9 cellular contexts compared by ENCODE assay signal in genomic region chr17:48612456-48612853, GRCh38. TPM values are rescaled to one million over a fixed set of nuclear protein-coding genes. Genes with fewer than 3 reads are reported as not detected.
DNase-seq lines count a peak whose midpoint lies in the region; ATAC-seq, FAIRE-seq and TF ChIP-seq lines count a peak whose summit lies in the region.
"Had no signal": no experiment of that assay in that cellular context is flagged by ENCODE, and none has a peak within 500 bp of the region (broad histone marks: within the 10 kb centered on the region; RNA-seq: fewer than 3 reads in every experiment).

No MANE protein-coding gene starts in this region.

- no peak for TF ChIP-seq EP300 in GM12878 (IDR thresholded peaks at IDR 0.05; ENCODE audit: borderline replicate concordance in 1 of 2, control insufficient read depth in 1 of 2, low read depth in 2 of 2, low read length in 2 of 2)

- H3K4me1 ChIP-seq in GM12878 (ENCODE audit: control insufficient read depth, insufficient read depth, low read length), result peaks cover 11% of the 10 kb centered on the region
- peaks cover 0 to 3% of the 10 kb centered on the region in 2 donors for H3K4me1 ChIP-seq in neuronal stem cell (ENCODE audit: control insufficient read depth in 2 of 2, insufficient read depth in 1 of 2, low read depth in 1 of 2, low read length in 2 of 2)
- H3K4me1 ChIP-seq: parathyroid adenoma had no signal

- RAD21 ChIA-PET in GM12878 (lab: Charles Lee; ENCODE audit: unreplicated experiment), result interaction anchor here (0.7 to 1.4 kb wide), 4 partner anchors 10 to 366 kb away, joined by 3 to 8 read pairs (median 4); no protein-coding TSS in a partner anchor

- H2AFZ ChIP-seq in GM12878 (ENCODE audit: control insufficient read depth, low read depth, low read length), result peak overlapping the region; percentile 70
- peak overlapping the region; percentile 83 for H2AFZ ChIP-seq in neuronal stem cell (ENCODE audit: low read length)
- H2AFZ ChIP-seq: parathyroid adenoma had no signal

- CTCF ChIA-PET in GM12878 (lab: Yijun Ruan, JAX), result interaction anchor here (0.7 to 1.3 kb wide), 14 partner anchors 10 to 587 kb away, joined by 3 to 7 read pairs (median 3); partner anchors contain the start of gene HOXB5

- H3K9me3 ChIP-seq in GM12878 (replicated peaks; ENCODE audit: control insufficient read depth, insufficient read depth, low read length) (no peaks in the 10 kb centered on the region), neuronal stem cell (replicated peaks in 1 of 2; ENCODE audit: control insufficient read depth in 2 of 2, insufficient read depth in 1 of 2, low read depth in 1 of 2, low read length in 2 of 2) (peaks cover 4 to 10% of the 10 kb centered on the region in 2 donors)

- no peak overlapping the region for H3K4ac ChIP-seq in neuronal stem cell (ENCODE audit: low read length)

- H3K4me3 ChIP-seq in GM12878 (peak overlapping the region; percentile 86), neuronal stem cell (ENCODE audit: low read length in 2 of 2) (no peak overlapping the region)

- in situ Hi-C loops in Caki2 (cut with HindIII; ENCODE audit: low pct_unique_long_range_greater_than_20kb, low sequenced_read_pairs), result no loop called here
- in situ Hi-C loops in GM12878 (cut with MboI), result no loop called here

- H2BK5ac ChIP-seq in neuronal stem cell (ENCODE audit: low read length), result no peak overlapping the region

- H3K14ac ChIP-seq in neuronal stem cell (ENCODE audit: low read length), result no peak overlapping the region

- SMC1A ChIA-PET in GM12878 (lab: Charles Lee; ENCODE audit: uncharacterized antibody, unreplicated experiment), result interaction anchor here (0.5 to 1.0 kb wide), 4 partner anchors 395 to 595 kb away, joined by 3 read pairs; no protein-coding TSS in a partner anchor

- H3K18ac ChIP-seq in neuronal stem cell (ENCODE audit: low read length), result no peak overlapping the region

- no peaks in the 10 kb centered on the region; a peak in 1 of 4 replicates for H3K36me3 ChIP-seq in GM12878 (ENCODE audit: control insufficient read depth in 2 of 2, insufficient read depth in 2 of 2, low read length in 1 of 2)
- no peaks in the 10 kb centered on the region for H3K36me3 ChIP-seq in neuronal stem cell (replicated peaks in 1 of 2; ENCODE audit: control insufficient read depth in 2 of 2, insufficient read depth in 2 of 2, low read length in 2 of 2)

- no peaks in the 10 kb centered on the region for H3K79me1 ChIP-seq in neuronal stem cell (ENCODE audit: low read depth, low read length)

- no peak overlapping the region for H4K91ac ChIP-seq in neuronal stem cell (ENCODE audit: low read depth, low read length, poor library complexity)

- BruUV-seq in GM12878 (replicated peaks; lab: Mats Ljungman, UMichigan), result no TSS peak

- H3K27ac ChIP-seq in GM12878 (ENCODE audit: control insufficient read depth, insufficient read depth), result no peak overlapping the region
- no peak overlapping the region for H3K27ac ChIP-seq in neuronal stem cell (replicated peaks; ENCODE audit: low read length)
- H3K27ac ChIP-seq: parathyroid adenoma had no signal

- no peak for TF ChIP-seq RAD21 in GM12878 (IDR thresholded peaks at IDR 0.05; ENCODE audit: insufficient read depth, low read depth, low read length)

- no peak overlapping the region for H2BK120ac ChIP-seq in neuronal stem cell (ENCODE audit: low read depth, low read length)

- H2AK5ac ChIP-seq in neuronal stem cell (ENCODE audit: low read depth, low read length), result no peak overlapping the region

- peaks cover 15 to 20% of the 10 kb centered on the region in 2 experiments; a peak in 3 of 4 replicates for H3K27me3 ChIP-seq in GM12878 (replicated peaks in 1 of 2; ENCODE audit: control insufficient read depth in 2 of 2, insufficient read depth in 2 of 2, low read length in 1 of 2)
- peaks cover 71 to 98% (median 98%) of the 10 kb centered on the region in 3 experiments for H3K27me3 ChIP-seq in neuronal stem cell (ENCODE audit: control insufficient read depth in 3 of 3, insufficient read depth in 3 of 3, low read depth in 1 of 3, low read length in 3 of 3)

- H2BK15ac ChIP-seq in neuronal stem cell (ENCODE audit: low read length), result no peak overlapping the region

- no peaks in the 10 kb centered on the region for H4K20me1 ChIP-seq in GM12878 (ENCODE audit: control insufficient read depth, insufficient read depth)

- ATAC-seq in GM12878 (no peak), HG03565 (IDR thresholded peaks at IDR 0.05; ENCODE audit: unreplicated experiment) (no peak), GM18519 (IDR thresholded peaks at IDR 0.05; ENCODE audit: low FRiP score, unreplicated experiment) (no peak)

- intact Hi-C loops in GM12878 (cut with micrococcal nuclease; ENCODE audit: unreplicated experiment), result no loop called here

- H3K23ac ChIP-seq in neuronal stem cell (ENCODE audit: low read depth, low read length, poor library complexity), result no peak overlapping the region

- POLR2A ChIA-PET in GM12878 (lab: Charles Lee), result interaction anchor here (0.6 to 0.9 kb wide), 3 partner anchors 83 to 937 kb away, joined by 3 to 12 read pairs (median 3); no protein-coding TSS in a partner anchor

- TF ChIP-seq CTCF in GM12878 (IDR thresholded peaks at IDR 0.05 in 2 of 3, conservative IDR thresholded peaks at IDR 0.05 in 1 of 3; ENCODE audit: control insufficient read depth in 2 of 3, extremely low read depth in 1 of 3, insufficient read depth in 1 of 3, low read depth in 3 of 3, low read length in 3 of 3), result no peak

- no peak for TF ChIP-seq POLR2A in GM12878 (IDR thresholded peaks at IDR 0.05; ENCODE audit: low read depth, low read length)

- H3K4me2 ChIP-seq in GM12878 (ENCODE audit: control insufficient read depth, insufficient read depth) (peak overlapping the region; percentile 91), neuronal stem cell (ENCODE audit: insufficient read depth, low read length, poor library complexity, severe bottlenecking) (no peak overlapping the region)

- WGBS in GM12878 (ENCODE audit: insufficient coverage, insufficient replicate concordance, low lambda C conversion rate, missing lambda C conversion rate), result 13% methylated on average over 15 of the region's 15 CpGs
- no CpG with 5 or more reads among the region's 15 CpGs for WGBS in neuronal stem cell (ENCODE audit: extremely low coverage in 2 of 2, insufficient read length in 2 of 2, insufficient replicate concordance in 1 of 2), 2 donors

- H3K79me2 ChIP-seq in GM12878 (ENCODE audit: control insufficient read depth, insufficient read depth, low read length), result no peaks in the 10 kb centered on the region
- H3K79me2 ChIP-seq: parathyroid adenoma had no signal

- DNase-seq in Caki2 (ENCODE audit: low read depth) (peak; percentile 60), LHCN-M2 (ENCODE audit: low read depth) (peak; percentile 57), GM12878 (ENCODE audit: low read depth, low spot score) (no peak), neuronal stem cell (ENCODE audit: low spot score) (no peak), GOT3 (lab: John Stamatoyannopoulos, UW) (no peak)
- no peak for DNase-seq in activated CD4-positive, alpha-beta T cell treated with anti-CD3 and anti-CD28 coated beads for 48 hours

- no peak overlapping the region for H4K8ac ChIP-seq in neuronal stem cell (ENCODE audit: low read depth, low read length)

- peak overlapping the region; percentile 16; the same call in 1 of the 2 replicates for H3K9ac ChIP-seq in GM12878 (ENCODE audit: control insufficient read depth, insufficient read depth, low read length)
- H3K9ac ChIP-seq in neuronal stem cell (ENCODE audit: low read depth, low read length, poor library complexity), result no peak overlapping the region
- H3K9ac ChIP-seq: parathyroid adenoma had no signal

- peak; percentile 89 for FAIRE-seq in GM12878 (lab: Jason Lieb, UNC)

- H2BK12ac ChIP-seq in neuronal stem cell (ENCODE audit: low read length), result no peak overlapping the region

RNA-seq across cellular contexts. Expression of gene HOXB7, which starts 1.6 kb away (rescaled TPM):
- total RNA-seq in Caki2 (2014; rRNA removed; shearing (Covaris generic); ENCODE audit: low replicate concordance), result 21.5 and 29.0 TPM in 2 replicates
- total RNA-seq in LHCN-M2 (2014; rRNA removed) (26.9 and 37.3 TPM in 2 replicates), GM12878 (2014; rRNA removed) (3.2 and 4.2 TPM in 2 replicates), GM12878 (2014; rRNA removed; fragmentation: Illumina TruSeq; extraction: Trizol) (3.6 and 5.8 TPM in 2 replicates), GM12878 (2021) (4.0 and 4.5 TPM in 2 replicates)
- 34.1 TPM for polyA plus RNA-seq in LHCN-M2 (2012)
- 0.98 and 1.3 TPM in 2 replicates for total RNA-seq in GM12878 (2013; cell fraction: nucleolus; rRNA removed)
- 2.3 TPM for polyA plus RNA-seq in GM12878 (2011; ENCODE audit: low read depth)
- polyA plus RNA-seq in GM12878 (2011; rRNA removed) (7.4 and 8.3 TPM in 2 replicates), GM12878 (2014; fragmentation: Illumina TruSeq; extraction: Trizol) (1.3 and 3.7 TPM in 2 replicates), GM12878 (2014; fragmentation: Nextera tagmentation; extraction: Ambion mirVana) (1 to 10 TPM; 2.8 to 3.4 TPM), GM12878 (2014; rRNA removed) (5.1 and 7.0 TPM in 2 replicates), GM12878 (2016; fragmentation: Nextera tagmentation; extraction: Ambion mirVana) (1 to 10 TPM; 4.3 to 4.8 TPM)
- 6.8 and 8.1 TPM in 2 replicates for polyA plus RNA-seq in GM12878 (2011; cell fraction: cytosol; rRNA removed)
- polyA plus RNA-seq in GM12878 (2011; cell fraction: nucleus; rRNA removed), result 2.5 and 4.1 TPM in 2 replicates
- 3.9 and 4.1 TPM in 2 replicates for polyA plus RNA-seq in GM12878 (2012)
- polyA minus RNA-seq in GM12878 (2011; rRNA and poly(A)+ RNA removed), result 1.6 and 2.8 TPM in 2 replicates
- 1.7 and 2.2 TPM in 2 replicates for polyA minus RNA-seq in GM12878 (2011; cell fraction: cytosol; rRNA and poly(A)+ RNA removed)
- polyA minus RNA-seq in GM12878 (2011; cell fraction: nucleus; rRNA and poly(A)+ RNA removed), result 0.97 and 1.2 TPM in 2 replicates
- not detected for polyA plus RNA-seq in neuronal stem cell (2013, experiment 1 of 2)
- not detected for polyA plus RNA-seq in neuronal stem cell (2013, experiment 2 of 2)

RNA-seq across cellular contexts. Expression of gene HOXB8, which starts 2.6 kb away (rescaled TPM):
- 0.47 TPM in 1 of 2 replicates, not detected in the other for total RNA-seq in Caki2 (2014; rRNA removed; shearing (Covaris generic); ENCODE audit: low replicate concordance)
- total RNA-seq in LHCN-M2 (2014; rRNA removed) (22.9 and 23.5 TPM in 2 replicates), GM12878 (2014; rRNA removed) (not detected in 2 replicates), GM12878 (2014; rRNA removed; fragmentation: Illumina TruSeq; extraction: Trizol) (not detected in 2 replicates), GM12878 (2021) (0.21 TPM in 1 of 2 replicates, not detected in the other)
- 15.5 TPM for polyA plus RNA-seq in LHCN-M2 (2012)
- not detected in 2 replicates for total RNA-seq in GM12878 (2013; cell fraction: nucleolus; rRNA removed)
- polyA plus RNA-seq in GM12878 (2011; ENCODE audit: low read depth), result not detected
- polyA plus RNA-seq in GM12878 (2011; rRNA removed) (not detected in 2 replicates), GM12878 (2014; fragmentation: Illumina TruSeq; extraction: Trizol) (not detected in 2 replicates), GM12878 (2014; fragmentation: Nextera tagmentation; extraction: Ambion mirVana) (not detected), GM12878 (2014; rRNA removed) (not detected in 2 replicates), GM12878 (2016; fragmentation: Nextera tagmentation; extraction: Ambion mirVana) (not detected)
- polyA plus RNA-seq in GM12878 (2011; cell fraction: cytosol; rRNA removed), result not detected in 2 replicates
- polyA plus RNA-seq in GM12878 (2011; cell fraction: nucleus; rRNA removed), result not detected in 2 replicates
- not detected in 2 replicates for polyA plus RNA-seq in GM12878 (2012)
- polyA minus RNA-seq in GM12878 (2011; rRNA and poly(A)+ RNA removed), result not detected in 2 replicates
- not detected in 2 replicates for polyA minus RNA-seq in GM12878 (2011; cell fraction: cytosol; rRNA and poly(A)+ RNA removed)
- not detected in 2 replicates for polyA minus RNA-seq in GM12878 (2011; cell fraction: nucleus; rRNA and poly(A)+ RNA removed)
- not detected for polyA plus RNA-seq in neuronal stem cell (2013, experiment 1 of 2)
- polyA plus RNA-seq in neuronal stem cell (2013, experiment 2 of 2), result not detected

RNA-seq across cellular contexts. Expression of gene HOXB6, which starts 7.7 kb away (rescaled TPM):
- 5.4 and 8.7 TPM in 2 replicates for total RNA-seq in Caki2 (2014; rRNA removed; shearing (Covaris generic); ENCODE audit: low replicate concordance)
- 21.5 and 24.9 TPM in 2 replicates for total RNA-seq in LHCN-M2 (2014; rRNA removed)
- polyA plus RNA-seq in LHCN-M2 (2012), result 15.6 TPM
- total RNA-seq in GM12878 (2013; cell fraction: nucleolus; rRNA removed), result not detected in 2 replicates
- 0.05 and 0.06 TPM in 2 replicates for total RNA-seq in GM12878 (2014; rRNA removed)
- 0.09 TPM in 1 of 2 replicates, not detected in the other for total RNA-seq in GM12878 (2014; rRNA removed; fragmentation: Illumina TruSeq; extraction: Trizol)
- total RNA-seq in GM12878 (2021), result 0.13 and 0.24 TPM in 2 replicates
- 0.16 TPM for polyA plus RNA-seq in GM12878 (2011; ENCODE audit: low read depth)
- 0.10 TPM in 1 of 2 replicates, not detected in the other for polyA plus RNA-seq in GM12878 (2011; rRNA removed)
- polyA plus RNA-seq in GM12878 (2011; cell fraction: cytosol; rRNA removed), result 0.10 and 0.27 TPM in 2 replicates
- polyA plus RNA-seq in GM12878 (2011; cell fraction: nucleus; rRNA removed), result 0.10 TPM in 1 of 2 replicates, not detected in the other
- polyA plus RNA-seq in GM12878 (2012), result 0.21 TPM in 1 of 2 replicates, not detected in the other
- polyA plus RNA-seq in GM12878 (2014; fragmentation: Illumina TruSeq; extraction: Trizol), result 0.07 TPM in 1 of 2 replicates, not detected in the other
- under 1 TPM in 1 of 2 experiments, not detected in 1; 0.04 TPM for polyA plus RNA-seq in GM12878 (2014; fragmentation: Nextera tagmentation; extraction: Ambion mirVana)
- polyA plus RNA-seq in GM12878 (2014; rRNA removed), result 0.22 and 0.51 TPM in 2 replicates
- polyA plus RNA-seq in GM12878 (2016; fragmentation: Nextera tagmentation; extraction: Ambion mirVana), result under 1 TPM in 1 of 2 experiments, not detected in 1; 0.13 TPM
- 0.10 TPM in 1 of 2 replicates, not detected in the other for polyA minus RNA-seq in GM12878 (2011; rRNA and poly(A)+ RNA removed)
- not detected in 2 replicates for polyA minus RNA-seq in GM12878 (2011; cell fraction: cytosol; rRNA and poly(A)+ RNA removed)
- polyA minus RNA-seq in GM12878 (2011; cell fraction: nucleus; rRNA and poly(A)+ RNA removed), result not detected in 2 replicates
- not detected for polyA plus RNA-seq in neuronal stem cell (2013, experiment 1 of 2)
- polyA plus RNA-seq in neuronal stem cell (2013, experiment 2 of 2), result not detected

RNA-seq across cellular contexts. Expression of gene HOXB9, which starts 13.7 kb away (rescaled TPM):
- total RNA-seq in Caki2 (2014; rRNA removed; shearing (Covaris generic); ENCODE audit: low replicate concordance), result 0.84 and 2.1 TPM in 2 replicates
- total RNA-seq in LHCN-M2 (2014; rRNA removed), result 3.6 and 5.1 TPM in 2 replicates
- 2.5 TPM for polyA plus RNA-seq in LHCN-M2 (2012)
- total RNA-seq in GM12878 (2013; cell fraction: nucleolus; rRNA removed), result 0.19 and 0.42 TPM in 2 replicates
- not detected in 2 replicates for total RNA-seq in GM12878 (2014; rRNA removed)
- 0.04 and 0.05 TPM in 2 replicates for total RNA-seq in GM12878 (2014; rRNA removed; fragmentation: Illumina TruSeq; extraction: Trizol)
- 0.13 and 0.16 TPM in 2 replicates for total RNA-seq in GM12878 (2021)
- polyA plus RNA-seq in GM12878 (2011; ENCODE audit: low read depth), result not detected
- polyA plus RNA-seq in GM12878 (2011; rRNA removed), result 0.49 and 0.69 TPM in 2 replicates
- polyA plus RNA-seq in GM12878 (2011; cell fraction: cytosol; rRNA removed), result 0.32 and 0.46 TPM in 2 replicates
- 0.53 and 0.87 TPM in 2 replicates for polyA plus RNA-seq in GM12878 (2011; cell fraction: nucleus; rRNA removed)
- 0.05 and 0.21 TPM in 2 replicates for polyA plus RNA-seq in GM12878 (2012)
- 0.01 TPM in 1 of 2 replicates, not detected in the other for polyA plus RNA-seq in GM12878 (2014; fragmentation: Illumina TruSeq; extraction: Trizol)
- not detected for polyA plus RNA-seq in GM12878 (2014; fragmentation: Nextera tagmentation; extraction: Ambion mirVana)
- 0.09 TPM in 1 of 2 replicates, not detected in the other for polyA plus RNA-seq in GM12878 (2014; rRNA removed)
- polyA plus RNA-seq in GM12878 (2016; fragmentation: Nextera tagmentation; extraction: Ambion mirVana), result not detected
- 0.15 and 0.26 TPM in 2 replicates for polyA minus RNA-seq in GM12878 (2011; rRNA and poly(A)+ RNA removed)
- polyA minus RNA-seq in GM12878 (2011; cell fraction: cytosol; rRNA and poly(A)+ RNA removed), result not detected in 2 replicates
- 0.19 and 0.24 TPM in 2 replicates for polyA minus RNA-seq in GM12878 (2011; cell fraction: nucleus; rRNA and poly(A)+ RNA removed)
- not detected for polyA plus RNA-seq in neuronal stem cell (2013, experiment 1 of 2)
- polyA plus RNA-seq in neuronal stem cell (2013, experiment 2 of 2), result not detected

RNA-seq across cellular contexts. Expression of gene HOXB5, which starts 18.9 kb away (rescaled TPM):
- total RNA-seq in Caki2 (2014; rRNA removed; shearing (Covaris generic); ENCODE audit: low replicate concordance), result not detected in 2 replicates
- 0.90 and 1.8 TPM in 2 replicates for total RNA-seq in LHCN-M2 (2014; rRNA removed)
- polyA plus RNA-seq in LHCN-M2 (2012), result 3.5 TPM
- total RNA-seq in GM12878 (2013; cell fraction: nucleolus; rRNA removed), result not detected in 2 replicates
- total RNA-seq in GM12878 (2014; rRNA removed), result not detected in 2 replicates
- not detected in 2 replicates for total RNA-seq in GM12878 (2014; rRNA removed; fragmentation: Illumina TruSeq; extraction: Trizol)
- total RNA-seq in GM12878 (2021), result not detected in 2 replicates
- not detected for polyA plus RNA-seq in GM12878 (2011; ENCODE audit: low read depth)
- not detected in 2 replicates for polyA plus RNA-seq in GM12878 (2011; rRNA removed)
- polyA plus RNA-seq in GM12878 (2011; cell fraction: cytosol; rRNA removed), result not detected in 2 replicates
- not detected in 2 replicates for polyA plus RNA-seq in GM12878 (2011; cell fraction: nucleus; rRNA removed)
- not detected in 2 replicates for polyA plus RNA-seq in GM12878 (2012)
- not detected in 2 replicates for polyA plus RNA-seq in GM12878 (2014; fragmentation: Illumina TruSeq; extraction: Trizol)
- polyA plus RNA-seq in GM12878 (2014; fragmentation: Nextera tagmentation; extraction: Ambion mirVana), result not detected
- polyA plus RNA-seq in GM12878 (2014; rRNA removed), result not detected in 2 replicates
- polyA plus RNA-seq in GM12878 (2016; fragmentation: Nextera tagmentation; extraction: Ambion mirVana), result not detected
- polyA minus RNA-seq in GM12878 (2011; rRNA and poly(A)+ RNA removed), result not detected in 2 replicates
- not detected in 2 replicates for polyA minus RNA-seq in GM12878 (2011; cell fraction: cytosol; rRNA and poly(A)+ RNA removed)
- not detected in 2 replicates for polyA minus RNA-seq in GM12878 (2011; cell fraction: nucleus; rRNA and poly(A)+ RNA removed)
- not detected for polyA plus RNA-seq in neuronal stem cell (2013, experiment 1 of 2)
- polyA plus RNA-seq in neuronal stem cell (2013, experiment 2 of 2), result not detected

Comparison
In these comparisons a context has a peak if more than half of its experiments do, and no peak if none do; other contexts are left out.
1. DNase-seq: peak in Caki2 (single experiment) and LHCN-M2 (single experiment); none in GM12878 (single experiment), neuronal stem cell (single experiment), GOT3 (single experiment) and activated CD4-positive, alpha-beta T cell treated with anti-CD3 and anti-CD28 coated beads for 48 hours (single experiment).
2. RNA of gene HOXB8, which starts 2.6 kb away (total RNA-seq): 22.9 to 23.5 TPM in LHCN-M2; 0.47 TPM in Caki2 and 0.21 TPM in GM12878; every median in the first group is over 10 times any median in the second.